In genomic region chr3:138140940-138141339, GRCh38 we compare ENCODE assay signal across 1 cellular context.
TF ChIP-seq lines count a peak whose summit lies in the region.

No MANE protein-coding gene starts in this region.

TF ChIP-seq in IMR-90, 13 proteins besides CTCF, POLR2A, EP300 and RAD21:
- no peak for TF ChIP-seq SMC3 (IDR thresholded peaks at IDR 0.05; ENCODE audit: low read depth, low read length)
- TF ChIP-seq CEBPB (IDR thresholded peaks at IDR 0.05; ENCODE audit: low read depth, low read length) = no peak
- TF ChIP-seq MAFK (IDR thresholded peaks at IDR 0.05; ENCODE audit: low read depth, low read length) = no peak
- no peak for TF ChIP-seq MAZ (IDR thresholded peaks at IDR 0.05; ENCODE audit: borderline replicate concordance, low read depth, low read length)
- TF ChIP-seq RCOR1 (IDR thresholded peaks at IDR 0.05; ENCODE audit: insufficient replicate concordance, low read length) = no peak
- no peak for TF ChIP-seq RFX5 (IDR thresholded peaks at IDR 0.05; ENCODE audit: low read depth, low read length)
- no peak for TF ChIP-seq USF2 (IDR thresholded peaks at IDR 0.05; ENCODE audit: low read depth, low read length)
- TF ChIP-seq BHLHE40 (IDR thresholded peaks at IDR 0.05; ENCODE audit: low read depth, low read length) = no peak
- TF ChIP-seq FOS (IDR thresholded peaks at IDR 0.05; ENCODE audit: low read depth, low read length) = no peak
- no peak for TF ChIP-seq MXI1 (IDR thresholded peaks at IDR 0.05; ENCODE audit: borderline replicate concordance, low read depth, low read length)
- TF ChIP-seq CHD1 (IDR thresholded peaks at IDR 0.05; ENCODE audit: low read depth, low read length) = no peak
